Comparison of ENCODE assay signal across 23 cellular contexts in the genomic region with DNA sequence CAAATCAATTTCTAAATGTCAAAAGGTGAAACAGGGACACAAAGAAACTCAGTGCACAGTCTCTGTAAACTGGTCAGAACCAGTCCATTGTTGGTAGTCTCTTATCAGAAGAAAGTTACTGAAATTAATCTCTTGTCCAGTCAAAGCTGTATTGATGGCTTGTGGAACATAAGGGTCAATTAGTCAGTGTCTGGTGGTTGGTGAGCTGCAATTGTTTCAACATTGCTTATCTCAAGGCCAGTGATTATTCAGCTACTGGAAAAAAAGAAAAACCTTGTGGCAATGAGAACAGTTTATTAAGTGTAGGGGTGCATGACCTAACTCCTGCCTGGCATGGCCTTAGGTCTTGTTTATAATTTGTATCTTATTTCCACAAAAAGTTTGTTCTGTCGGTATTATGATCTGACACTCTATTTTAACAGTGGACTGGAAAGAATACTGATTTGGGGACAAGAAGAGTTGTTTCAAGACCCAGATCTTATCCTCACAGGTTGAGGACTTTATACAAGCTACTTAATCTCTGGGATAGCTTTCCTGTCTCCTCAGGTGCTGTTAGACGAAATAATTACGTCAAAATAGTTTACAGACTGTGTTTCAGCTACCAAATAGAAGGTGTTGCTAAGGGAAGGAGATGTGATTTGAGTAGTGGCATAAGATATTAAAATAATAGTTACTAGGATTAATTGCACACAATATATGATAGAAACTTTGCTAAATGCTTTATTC.
A peak's percentile ranks its signal among the peaks of the same experiment; 100 is the strongest.
DNase-seq lines count a peak whose midpoint lies in the region; ATAC-seq, FAIRE-seq and TF ChIP-seq lines count a peak whose summit lies in the region.
"Had no signal": no experiment of that assay in that cellular context is flagged by ENCODE, and none has a peak within 500 bp of the region (broad histone marks: within the 10 kb centered on the region; RNA-seq: fewer than 3 reads in every experiment).

No MANE protein-coding gene starts in this region.

- WGBS in pancreas, 2 donors, result 6 to 13% methylated on average over 3 of the region's 3 CpGs

- H3K4me1 Mint-ChIP-seq in astrocyte (ENCODE audit: low read depth, unreplicated experiment), result no peaks in the 10 kb centered on the region
- H3K4me1 Mint-ChIP-seq: CD14-positive monocyte; CD4-positive, alpha-beta memory T cell had no signal

- no peaks in the 10 kb centered on the region for H4K20me1 ChIP-seq in astrocyte (ENCODE audit: insufficient read depth, low read length)

- no peak overlapping the region for H3K4me3 Mint-ChIP-seq in astrocyte (ENCODE audit: unreplicated experiment)
- H3K4me3 Mint-ChIP-seq: CD14-positive monocyte; CD4-positive, alpha-beta memory T cell; GM23338 had no signal

- intact Hi-C loops in pancreas (cut with DNase I), result no loop called here

- no peak overlapping the region for H2AFZ ChIP-seq in astrocyte (ENCODE audit: low read depth, low read length)
- H2AFZ ChIP-seq: GM23338 had no signal

- no peak overlapping the region for H3K9ac ChIP-seq in astrocyte (ENCODE audit: low read length)

- no peak overlapping the region for H3K4me3 ChIP-seq in astrocyte (ENCODE audit: insufficient read depth, low read depth, low read length)
- H3K4me3 ChIP-seq in fibroblast of pulmonary artery (replicated peaks; ENCODE audit: low read depth, low read length), result no peak overlapping the region
- H3K4me3 ChIP-seq in pancreas, result no peak overlapping the region
- H3K4me3 ChIP-seq: A549, GM23338 had no signal

- H3K27me3 ChIP-seq in astrocyte (ENCODE audit: insufficient read depth, low read length) (no peaks in the 10 kb centered on the region), pancreas (no peaks in the 10 kb centered on the region)

- H3K27ac ChIP-seq in astrocyte (ENCODE audit: low read depth, low read length) (no peak overlapping the region), pancreas (peak overlapping the region in 2 of 4 donors; percentile 28)
- H3K27ac ChIP-seq: 22Rv1, A549, HL-60 had no signal

- H3K9me3 ChIP-seq in astrocyte (ENCODE audit: insufficient read depth, low read depth, low read length) (no peaks in the 10 kb centered on the region), pancreas (peaks cover 0 to 5% (median 0%) of the 10 kb centered on the region in 4 donors)
- H3K9me3 ChIP-seq: A549 had no signal

- no peaks in the 10 kb centered on the region for H3K36me3 Mint-ChIP-seq in astrocyte (ENCODE audit: low read depth, unreplicated experiment)
- H3K36me3 Mint-ChIP-seq: CD14-positive monocyte; CD4-positive, alpha-beta memory T cell had no signal

- FAIRE-seq in astrocyte (lab: Jason Lieb, UNC), result no peak
- FAIRE-seq in pancreas (lab: Jason Lieb, UNC), result no peak
- FAIRE-seq: A549, GM12892, GM18507, H54, HTR-8/SVneo had no signal

- H3K4me2 ChIP-seq in astrocyte (ENCODE audit: low read length), result no peak overlapping the region
- H3K4me2 ChIP-seq: A549 had no signal

- H3K36me3 ChIP-seq in astrocyte (ENCODE audit: insufficient read depth, low read length) (no peaks in the 10 kb centered on the region), pancreas (no peaks in the 10 kb centered on the region)

- TF ChIP-seq CTCF in astrocyte (IDR thresholded peaks at IDR 0.05; ENCODE audit: insufficient read depth, low read depth, low read length) (no peak), fibroblast of pulmonary artery (IDR thresholded peaks at IDR 0.05; ENCODE audit: low read length, missing control alignments) (no peak), pancreas (IDR thresholded peaks at IDR 0.05) (no peak)

- peak; percentile 85 to 93 (median 90) for ATAC-seq in pancreas
- ATAC-seq in HG02981 (IDR thresholded peaks at IDR 0.05; ENCODE audit: unreplicated experiment), result no peak
- ATAC-seq: A549, GM23338 had no signal

- no peaks in the 10 kb centered on the region for H3K79me2 ChIP-seq in astrocyte (ENCODE audit: insufficient read depth, low read length)

- DNase-seq in M059J (ENCODE audit: low read depth) (peak; percentile 11), astrocyte (ENCODE audit: low read depth) (peak; percentile 48), fibroblast of pulmonary artery (ENCODE audit: low read depth) (peak; percentile 0), pancreas (peak in 2 of 6 donors; percentile 7 to 15), C1 segment of cervical spinal cord (lab: John Stamatoyannopoulos, UW) (no peak), midbrain (lab: John Stamatoyannopoulos, UW) (no peak)
- DNase-seq in stimulated activated CD4-positive, alpha-beta T cell treated with anti-CD3 and anti-CD28 coated beads, Interleukin-12 subunit alpha, Interleukin-12 subunit beta, amount 100 ng/mL, for 4 hours, result no peak
- DNase-seq: AML-193; CD4-positive, alpha-beta memory T cell; DMS153; DMS79; GDM1; HCEC 1CT had no signal

- no peak overlapping the region for H3K27ac Mint-ChIP-seq in astrocyte (ENCODE audit: unreplicated experiment)
- H3K27ac Mint-ChIP-seq: CD14-positive monocyte; CD4-positive, alpha-beta memory T cell; GM23338 had no signal

- no peaks in the 10 kb centered on the region for H3K27me3 Mint-ChIP-seq in astrocyte (ENCODE audit: low read depth, unreplicated experiment)
- H3K27me3 Mint-ChIP-seq: CD4-positive, alpha-beta memory T cell had no signal

- no peaks in the 10 kb centered on the region for H3K4me1 ChIP-seq in astrocyte (ENCODE audit: insufficient read depth, low read length)
- H3K4me1 ChIP-seq in pancreas, result peaks cover 0 to 8% (median 4%) of the 10 kb centered on the region in 3 donors
- H3K4me1 ChIP-seq: A549 had no signal

- H3K9me3 Mint-ChIP-seq in astrocyte (ENCODE audit: unreplicated experiment), result no peaks in the 10 kb centered on the region
- H3K9me3 Mint-ChIP-seq: GM23338 had no signal

Comparison
In these comparisons a context has a peak if more than half of its experiments do, and no peak if none do; other contexts are left out.
1. DNase-seq: peak in M059J (single experiment), astrocyte (single experiment) and fibroblast of pulmonary artery (single experiment); none in C1 segment of cervical spinal cord (0 of 14), stimulated activated CD4-positive, alpha-beta T cell treated with anti-CD3 and anti-CD28 coated beads, Interleukin-12 subunit alpha, Interleukin-12 subunit beta, amount 100 ng/mL, for 4 hours (single experiment) and midbrain (single experiment).